1 cellular context compared by ENCODE assay signal in genomic region chr1:31054349-31054748, GRCh38.
TF ChIP-seq lines count a peak whose summit lies in the region.

No MANE protein-coding gene starts in this region.

TF ChIP-seq in GM23338, 12 proteins besides CTCF, POLR2A, EP300 and RAD21 (continued from another document):
- TF ChIP-seq ZNF462 (CRISPR knock-in tag; IDR thresholded peaks at IDR 0.05) (no peak), ETS1 (IDR thresholded peaks at IDR 0.05) (no peak), ZNF114 (CRISPR knock-in tag; IDR thresholded peaks at IDR 0.05) (no peak), ZNF331 (CRISPR knock-in tag; IDR thresholded peaks at IDR 0.05; ENCODE audit: low read depth) (no peak), POLR2AphosphoS5 (IDR thresholded peaks at IDR 0.05; ENCODE audit: low read depth) (no peak)
